Comparison of ENCODE assay signal across 1 cellular context in the genomic region with DNA sequence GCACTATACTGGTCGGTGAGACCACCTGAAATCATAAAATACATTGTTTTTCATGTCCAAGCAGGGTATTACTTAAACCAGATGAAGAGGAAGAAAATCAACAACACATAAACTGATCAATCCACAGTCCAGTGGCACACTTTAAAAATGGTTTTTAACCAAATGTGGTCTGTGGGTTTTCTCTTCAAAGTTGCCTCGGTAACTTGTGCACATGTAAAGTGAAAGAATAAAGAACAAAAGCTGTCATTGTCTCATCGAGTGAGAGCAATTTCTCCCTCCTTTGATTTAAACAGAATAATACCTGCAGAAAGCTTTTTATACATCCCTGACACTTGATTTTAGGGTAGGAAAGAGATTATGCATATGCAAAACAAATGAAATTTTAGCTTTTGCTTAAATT.
TF ChIP-seq lines count a peak whose summit lies in the region.

No MANE protein-coding gene starts in this region.

TF ChIP-seq in IMR-90, 13 proteins besides CTCF, POLR2A, EP300 and RAD21 (continued from another document):
- TF ChIP-seq NFE2L2 (IDR thresholded peaks at IDR 0.05; ENCODE audit: low read depth, low read length) (no peak), BHLHE40 (IDR thresholded peaks at IDR 0.05; ENCODE audit: low read depth, low read length) (no peak), MAZ (IDR thresholded peaks at IDR 0.05; ENCODE audit: borderline replicate concordance, low read depth, low read length) (no peak), CEBPB (IDR thresholded peaks at IDR 0.05; ENCODE audit: low read depth, low read length) (no peak)
- TF ChIP-seq, protein P1, sequence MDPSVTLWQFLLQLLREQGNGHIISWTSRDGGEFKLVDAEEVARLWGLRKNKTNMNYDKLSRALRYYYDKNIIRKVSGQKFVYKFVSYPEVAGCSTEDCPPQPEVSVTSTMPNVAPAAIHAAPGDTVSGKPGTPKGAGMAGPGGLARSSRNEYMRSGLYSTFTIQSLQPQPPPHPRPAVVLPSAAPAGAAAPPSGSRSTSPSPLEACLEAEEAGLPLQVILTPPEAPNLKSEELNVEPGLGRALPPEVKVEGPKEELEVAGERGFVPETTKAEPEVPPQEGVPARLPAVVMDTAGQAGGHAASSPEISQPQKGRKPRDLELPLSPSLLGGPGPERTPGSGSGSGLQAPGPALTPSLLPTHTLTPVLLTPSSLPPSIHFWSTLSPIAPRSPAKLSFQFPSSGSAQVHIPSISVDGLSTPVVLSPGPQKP (IDR thresholded peaks at IDR 0.05; ENCODE audit: borderline replicate concordance, low read depth, low read length), result no peak
